ENCODE assay signal across 8 cellular contexts in the genomic region with DNA sequence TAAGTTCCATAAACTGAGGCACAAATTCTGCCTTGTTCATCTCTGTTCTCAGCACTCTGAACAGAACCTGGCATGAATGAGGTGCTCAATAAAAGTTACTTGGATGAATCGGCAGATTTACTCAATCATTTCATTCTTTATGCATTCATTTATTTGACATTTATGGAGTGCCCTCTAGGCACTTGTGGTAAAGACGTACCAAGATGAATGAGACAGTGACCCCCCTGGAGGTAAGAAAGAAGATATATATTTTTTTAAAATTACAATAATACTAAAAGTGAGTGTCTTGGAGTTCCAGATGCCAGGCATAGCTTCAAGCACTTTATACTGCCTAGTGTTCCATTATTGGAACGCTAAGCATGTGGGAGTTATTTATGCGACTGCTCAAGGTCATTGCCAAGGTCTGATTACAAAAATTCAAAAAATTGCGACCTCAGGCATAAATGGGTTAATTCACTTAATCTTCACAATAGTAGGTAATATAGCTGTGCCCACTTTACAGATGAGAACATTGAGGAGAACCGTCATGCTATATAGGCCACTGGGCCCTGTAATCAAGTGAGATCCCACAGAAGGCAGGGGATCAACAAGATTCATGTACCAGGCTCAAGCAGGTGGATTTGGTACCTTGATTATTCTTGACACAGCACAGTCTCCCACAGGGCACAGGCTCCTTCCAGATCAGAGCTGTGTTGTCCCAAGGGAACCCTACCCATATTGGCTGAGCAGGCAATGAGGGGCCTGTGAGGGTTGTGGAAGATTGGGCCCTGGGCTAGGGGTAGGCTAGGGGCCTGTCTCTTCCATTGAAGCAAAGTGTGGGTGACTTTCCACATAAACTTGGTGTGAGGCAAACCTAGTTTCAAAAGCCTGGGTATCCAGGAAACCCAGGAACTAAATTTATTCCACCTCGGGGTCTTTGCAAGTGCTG. TPM values are rescaled to one million over a fixed set of nuclear protein-coding genes. Genes with fewer than 3 reads are reported as not detected.
A peak's percentile ranks its signal among the peaks of the same experiment; 100 is the strongest.
DNase-seq lines count a peak whose midpoint lies in the region; ATAC-seq, FAIRE-seq and TF ChIP-seq lines count a peak whose summit lies in the region.

No MANE protein-coding gene starts in this region.

- no peak for FAIRE-seq in frontal cortex (lab: Jason Lieb, UNC)

- no peaks in the 10 kb centered on the region for H3K27me3 Mint-ChIP-seq in CD4-positive, alpha-beta T cell

- H4K20me1 ChIP-seq in neural cell (ENCODE audit: insufficient read depth): no peaks in the 10 kb centered on the region

- no peak for TF ChIP-seq RAD21 in neural cell (conservative IDR thresholded peaks at IDR 0.05)

- no peaks in the 10 kb centered on the region for H3K79me2 ChIP-seq in neural cell (replicated peaks; ENCODE audit: insufficient read depth, low read length)

- peak overlapping the region; percentile 11 for H3K9ac ChIP-seq in neural cell (ENCODE audit: low read length)

- peak overlapping the region; percentile 48 for H3K27ac ChIP-seq in CD4-positive, alpha-beta T cell (ENCODE audit: low read depth, low read length)
- H3K27ac ChIP-seq in cingulate gyrus (ENCODE audit: low read depth, low read length) (peak overlapping the region; percentile 41), neural cell (ENCODE audit: low read length) (no peak overlapping the region)

- H2AFZ ChIP-seq in neural cell (ENCODE audit: low read depth, low read length): no peak overlapping the region

- no peak for DNase-seq in CD4-positive, alpha-beta T cell
- peak; percentile 60 for DNase-seq in NAMALWA (ENCODE audit: low spot score)
- no peak for DNase-seq in HK-2 (ENCODE audit: unreplicated experiment)
- DNase-seq in frontal cortex (ENCODE audit: low spot score in 2 of 2): no peak
- DNase-seq in COLO668 (lab: John Stamatoyannopoulos, UW; ENCODE audit: unreplicated experiment): no peak

- H3K36me3 Mint-ChIP-seq in CD4-positive, alpha-beta T cell (ENCODE audit: low read depth): no peaks in the 10 kb centered on the region

- H3F3A ChIP-seq in neural cell (ENCODE audit: insufficient read depth, low read length, poor library complexity, severe bottlenecking): no peaks in the 10 kb centered on the region

- no peak overlapping the region for H3K4me2 ChIP-seq in neural cell (ENCODE audit: low read length)

- POLR2A ChIA-PET in CD4-positive, alpha-beta T cell (lab: Charles Lee): no interaction called here

- no peaks in the 10 kb centered on the region for H3K9me3 ChIP-seq in CD4-positive, alpha-beta T cell (ENCODE audit: control insufficient read depth, low read length)
- H3K9me3 ChIP-seq in neural cell (ENCODE audit: low read length): no peaks in the 10 kb centered on the region

- ATAC-seq in CD4-positive, alpha-beta T cell (ENCODE audit: poor library complexity): no peak
- no peak for ATAC-seq in HG02938 (IDR thresholded peaks at IDR 0.05; ENCODE audit: unreplicated experiment)

- intact Hi-C loops in CD4-positive, alpha-beta T cell (cut with DNase I, micrococcal nuclease): loop anchor here in 1 of 2 experiments (2.0 kb wide), 1 partner anchor 75 kb away; the partner anchor contains the start of genes GORASP1 and TTC21A

- peak overlapping the region; percentile 55 for H3K4me3 Mint-ChIP-seq in CD4-positive, alpha-beta T cell

- no peaks in the 10 kb centered on the region for H3K27me3 ChIP-seq in CD4-positive, alpha-beta T cell (ENCODE audit: control insufficient read depth, insufficient read depth, low read length)
- H3K27me3 ChIP-seq in neural cell (ENCODE audit: insufficient read depth, low read depth, low read length): peaks cover 3% of the 10 kb centered on the region

- no peaks in the 10 kb centered on the region for H3K9me2 ChIP-seq in neural cell (ENCODE audit: insufficient read depth, low read length)

- H3K36me3 ChIP-seq in neural cell (ENCODE audit: insufficient read depth, low read length): no peaks in the 10 kb centered on the region

- peaks cover 28% of the 10 kb centered on the region for H3K4me1 Mint-ChIP-seq in CD4-positive, alpha-beta T cell (ENCODE audit: low read depth)

- TF ChIP-seq EP300 in neural cell (conservative IDR thresholded peaks at IDR 0.05; ENCODE audit: poor library complexity, severe bottlenecking): no peak

- no peak for TF ChIP-seq CTCF in CD4-positive, alpha-beta T cell (IDR thresholded peaks at IDR 0.05)
- TF ChIP-seq CTCF in neural cell (IDR thresholded peaks at IDR 0.05; ENCODE audit: poor library complexity, severe bottlenecking): no peak

- H3K27ac Mint-ChIP-seq in CD4-positive, alpha-beta T cell: peak overlapping the region; percentile 71

- no peaks in the 10 kb centered on the region for H3K9me3 Mint-ChIP-seq in CD4-positive, alpha-beta T cell

- peak overlapping the region; percentile 64 for H3K4me3 ChIP-seq in neural cell (ENCODE audit: low read length)

- CTCF ChIA-PET in CD4-positive, alpha-beta T cell (lab: Charles Lee): interaction anchor here (1.2 kb wide), 1 partner anchor 107 kb away, joined by 7 read pairs; no protein-coding TSS in a partner anchor

TF ChIP-seq in neural cell, 6 proteins besides CTCF, POLR2A, EP300 and RAD21:
- TF ChIP-seq SMC3 (conservative IDR thresholded peaks at IDR 0.05; ENCODE audit: poor library complexity) (no peak), POLR2AphosphoS5 (IDR thresholded peaks at IDR 0.05) (no peak), EZH2 (IDR thresholded peaks at IDR 0.05; ENCODE audit: borderline replicate concordance, insufficient read depth, low read length, poor library complexity, severe bottlenecking) (no peak), REST (IDR thresholded peaks at IDR 0.05; ENCODE audit: borderline replicate concordance) (no peak), MXI1 (conservative IDR thresholded peaks at IDR 0.05; ENCODE audit: poor library complexity, severe bottlenecking) (no peak), TAF1 (IDR thresholded peaks at IDR 0.05; ENCODE audit: low read depth) (no peak)
TF ChIP-seq in neural cell: peak in this region for 0.

RNA-seq across cellular contexts. Expression of gene XIRP1, which starts 10.7 kb away (rescaled TPM):
- not detected for total RNA-seq in CD4-positive, alpha-beta T cell
- polyA plus RNA-seq in neural cell: not detected in 2 replicates
- not detected in 2 replicates for polyA minus RNA-seq in neural cell
- not detected for total RNA-seq in frontal cortex

RNA-seq across cellular contexts. Expression of gene CSRNP1, which starts 28.3 kb away (rescaled TPM):
- 100 to 1,000 TPM; 357 to 368 TPM for total RNA-seq in CD4-positive, alpha-beta T cell
- polyA plus RNA-seq in neural cell: 0.09 and 0.22 TPM in 2 replicates
- polyA minus RNA-seq in neural cell: 0.69 and 0.73 TPM in 2 replicates
- total RNA-seq in frontal cortex: 2.4 TPM

Comparison
In these comparisons a context has a peak if more than half of its experiments do, and no peak if none do; other contexts are left out.
1. RNA of gene CSRNP1, which starts 28.3 kb away (total RNA-seq): 357 to 368 TPM in CD4-positive, alpha-beta T cell; 2.4 TPM in frontal cortex (single experiment); every median in the first group is over 100 times any median in the second.